Comparison of ENCODE assay signal across 1 cellular context in the genomic region with DNA sequence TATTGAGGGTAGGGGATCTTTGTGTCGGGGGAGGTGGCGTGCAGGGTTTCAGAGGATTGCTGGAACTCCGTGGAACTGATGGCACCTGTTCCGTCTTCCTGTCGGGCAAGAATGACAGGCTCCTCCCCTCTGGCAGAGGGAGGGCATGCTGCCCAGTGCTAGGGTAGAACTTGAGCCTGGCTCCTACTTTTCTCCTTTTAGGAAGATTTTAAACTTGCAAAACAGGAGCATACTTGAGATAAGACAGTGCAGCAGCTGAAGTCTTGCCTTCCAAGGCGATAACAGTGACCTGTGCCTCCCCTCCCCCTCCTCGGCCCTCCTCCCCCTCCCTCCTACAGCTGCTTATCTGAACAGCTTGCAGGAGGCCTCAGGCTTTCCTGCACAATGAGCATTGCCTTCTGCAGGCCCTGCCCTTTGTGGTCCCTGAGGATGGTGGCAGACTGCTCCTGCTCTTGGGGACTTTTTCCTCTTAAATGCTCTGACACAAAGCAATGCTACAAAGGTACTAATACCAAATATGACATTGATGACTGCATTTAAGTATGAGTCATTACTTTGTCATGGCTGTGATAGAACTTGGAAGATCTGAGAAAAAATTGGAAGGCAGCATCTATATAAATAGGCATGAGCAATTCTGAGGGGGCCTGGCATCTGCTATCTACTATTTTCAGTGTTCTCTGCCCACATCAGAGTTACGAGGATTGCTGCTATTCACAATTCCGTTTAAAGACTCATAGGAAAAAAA.
TF ChIP-seq lines count a peak whose summit lies in the region.

No MANE protein-coding gene starts in this region.

TF ChIP-seq in GM23338, 12 proteins besides CTCF, POLR2A, EP300 and RAD21 (continued from another document):
- TF ChIP-seq, protein P1, sequence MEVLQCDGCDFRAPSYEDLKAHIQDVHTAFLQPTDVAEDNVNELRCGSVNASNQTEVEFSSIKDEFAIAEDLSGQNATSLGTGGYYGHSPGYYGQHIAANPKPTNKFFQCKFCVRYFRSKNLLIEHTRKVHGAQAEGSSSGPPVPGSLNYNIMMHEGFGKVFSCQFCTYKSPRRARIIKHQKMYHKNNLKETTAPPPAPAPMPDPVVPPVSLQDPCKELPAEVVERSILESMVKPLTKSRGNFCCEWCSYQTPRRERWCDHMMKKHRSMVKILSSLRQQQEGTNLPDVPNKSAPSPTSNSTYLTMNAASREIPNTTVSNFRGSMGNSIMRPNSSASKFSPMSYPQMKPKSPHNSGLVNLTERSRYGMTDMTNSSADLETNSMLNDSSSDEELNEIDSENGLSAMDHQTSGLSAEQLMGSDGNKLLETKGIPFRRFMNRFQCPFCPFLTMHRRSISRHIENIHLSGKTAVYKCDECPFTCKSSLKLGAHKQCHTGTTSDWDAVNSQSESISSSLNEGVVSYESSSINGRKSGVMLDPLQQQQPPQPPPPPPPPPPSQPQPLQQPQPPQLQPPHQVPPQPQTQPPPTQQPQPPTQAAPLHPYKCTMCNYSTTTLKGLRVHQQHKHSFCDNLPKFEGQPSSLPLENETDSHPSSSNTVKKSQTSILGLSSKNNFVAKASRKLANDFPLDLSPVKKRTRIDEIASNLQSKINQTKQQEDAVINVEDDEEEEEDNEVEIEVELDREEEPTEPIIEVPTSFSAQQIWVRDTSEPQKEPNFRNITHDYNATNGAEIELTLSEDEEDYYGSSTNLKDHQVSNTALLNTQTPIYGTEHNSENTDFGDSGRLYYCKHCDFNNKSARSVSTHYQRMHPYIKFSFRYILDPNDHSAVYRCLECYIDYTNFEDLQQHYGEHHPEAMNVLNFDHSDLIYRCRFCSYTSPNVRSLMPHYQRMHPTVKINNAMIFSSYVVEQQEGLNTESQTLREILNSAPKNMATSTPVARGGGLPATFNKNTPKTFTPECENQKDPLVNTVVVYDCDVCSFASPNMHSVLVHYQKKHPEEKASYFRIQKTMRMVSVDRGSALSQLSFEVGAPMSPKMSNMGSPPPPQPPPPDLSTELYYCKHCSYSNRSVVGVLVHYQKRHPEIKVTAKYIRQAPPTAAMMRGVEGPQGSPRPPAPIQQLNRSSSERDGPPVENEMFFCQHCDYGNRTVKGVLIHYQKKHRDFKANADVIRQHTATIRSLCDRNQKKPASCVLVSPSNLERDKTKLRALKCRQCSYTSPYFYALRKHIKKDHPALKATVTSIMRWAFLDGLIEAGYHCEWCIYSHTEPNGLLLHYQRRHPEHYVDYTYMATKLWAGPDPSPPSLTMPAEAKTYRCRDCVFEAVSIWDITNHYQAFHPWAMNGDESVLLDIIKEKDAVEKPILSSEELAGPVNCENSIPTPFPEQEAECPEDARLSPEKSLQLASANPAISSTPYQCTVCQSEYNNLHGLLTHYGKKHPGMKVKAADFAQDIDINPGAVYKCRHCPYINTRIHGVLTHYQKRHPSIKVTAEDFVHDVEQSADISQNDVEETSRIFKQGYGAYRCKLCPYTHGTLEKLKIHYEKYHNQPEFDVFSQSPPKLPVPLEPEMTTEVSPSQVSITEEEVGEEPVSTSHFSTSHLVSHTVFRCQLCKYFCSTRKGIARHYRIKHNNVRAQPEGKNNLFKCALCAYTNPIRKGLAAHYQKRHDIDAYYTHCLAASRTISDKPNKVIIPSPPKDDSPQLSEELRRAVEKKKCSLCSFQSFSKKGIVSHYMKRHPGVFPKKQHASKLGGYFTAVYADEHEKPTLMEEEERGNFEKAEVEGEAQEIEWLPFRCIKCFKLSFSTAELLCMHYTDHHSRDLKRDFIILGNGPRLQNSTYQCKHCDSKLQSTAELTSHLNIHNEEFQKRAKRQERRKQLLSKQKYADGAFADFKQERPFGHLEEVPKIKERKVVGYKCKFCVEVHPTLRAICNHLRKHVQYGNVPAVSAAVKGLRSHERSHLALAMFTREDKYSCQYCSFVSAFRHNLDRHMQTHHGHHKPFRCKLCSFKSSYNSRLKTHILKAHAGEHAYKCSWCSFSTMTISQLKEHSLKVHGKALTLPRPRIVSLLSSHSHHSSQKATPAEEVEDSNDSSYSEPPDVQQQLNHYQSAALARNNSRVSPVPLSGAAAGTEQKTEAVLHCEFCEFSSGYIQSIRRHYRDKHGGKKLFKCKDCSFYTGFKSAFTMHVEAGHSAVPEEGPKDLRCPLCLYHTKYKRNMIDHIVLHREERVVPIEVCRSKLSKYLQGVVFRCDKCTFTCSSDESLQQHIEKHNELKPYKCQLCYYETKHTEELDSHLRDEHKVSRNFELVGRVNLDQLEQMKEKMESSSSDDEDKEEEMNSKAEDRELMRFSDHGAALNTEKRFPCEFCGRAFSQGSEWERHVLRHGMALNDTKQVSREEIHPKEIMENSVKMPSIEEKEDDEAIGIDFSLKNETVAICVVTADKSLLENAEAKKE (CRISPR knock-in tag; IDR thresholded peaks at IDR 0.05): no peak
TF ChIP-seq in GM23338: peak in this region for 0.
